ENCODE assay signal across 9 cellular contexts in the genomic region with DNA sequence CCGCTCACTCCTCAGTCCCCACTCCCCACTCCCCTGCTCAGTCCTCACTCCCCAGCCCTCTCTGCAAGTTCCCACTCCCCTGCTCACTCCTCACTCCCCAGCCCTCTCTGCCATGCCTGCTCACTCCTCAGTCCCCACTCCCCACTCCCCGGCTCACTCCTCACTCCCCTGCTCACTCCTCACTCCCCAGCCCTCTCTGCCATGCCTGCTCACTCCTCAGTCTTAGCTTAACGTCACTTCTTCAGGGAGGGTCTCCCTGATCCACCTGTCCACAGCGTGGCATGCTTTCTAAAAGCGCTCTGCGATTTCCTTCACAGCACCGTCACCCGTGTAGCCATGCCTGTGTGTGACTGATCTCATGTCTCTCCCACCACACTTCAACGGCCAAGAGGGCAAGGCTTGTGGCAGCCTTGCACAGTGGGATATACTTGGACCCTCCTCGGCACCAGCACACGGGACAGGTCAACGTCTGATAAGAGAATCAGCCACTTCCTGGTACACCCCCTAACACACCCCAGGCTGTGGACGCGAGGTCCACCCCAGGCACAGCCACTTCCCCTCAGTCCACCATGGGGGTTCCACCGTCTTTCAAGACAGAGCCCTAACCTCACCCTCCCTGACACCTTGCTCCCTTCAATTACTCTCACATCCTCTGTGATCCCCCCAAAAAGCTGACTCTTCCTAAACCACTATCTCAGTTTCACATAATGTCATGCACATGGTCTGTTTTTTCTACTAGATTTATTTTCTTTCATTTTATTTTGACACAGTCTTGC. TPM values are rescaled to one million over a fixed set of nuclear protein-coding genes. Genes with fewer than 3 reads are reported as not detected.
DNase-seq lines count a peak whose midpoint lies in the region; ATAC-seq, FAIRE-seq and TF ChIP-seq lines count a peak whose summit lies in the region.
"Had no signal": no experiment of that assay in that cellular context is flagged by ENCODE, and none has a peak within 500 bp of the region (broad histone marks: within the 10 kb centered on the region; RNA-seq: fewer than 3 reads in every experiment).

No MANE protein-coding gene starts in this region.

- FAIRE-seq in GM12891 (lab: Jason Lieb, UNC) (peak; percentile 89), HTR-8/SVneo (lab: Jason Lieb, UNC) (no peak)

- no peak for TF ChIP-seq POLR2A in GM12891 (IDR thresholded peaks at IDR 0.05; ENCODE audit: low read depth, low read length)

- no peaks in the 10 kb centered on the region for H3K27me3 Mint-ChIP-seq in central memory CD8-positive, alpha-beta T cell
- peaks cover 2% of the 10 kb centered on the region for H3K27me3 Mint-ChIP-seq in glutamatergic neuron (ENCODE audit: unreplicated experiment)

- no peaks in the 10 kb centered on the region for H3K9me3 Mint-ChIP-seq in central memory CD8-positive, alpha-beta T cell
- H3K9me3 Mint-ChIP-seq in glutamatergic neuron (ENCODE audit: unreplicated experiment), result peaks cover 4% of the 10 kb centered on the region

- ATAC-seq in GM19438 (IDR thresholded peaks at IDR 0.05; ENCODE audit: low read depth, unreplicated experiment), result peak; percentile 50
- peak; percentile 50 for ATAC-seq in HG03108 (IDR thresholded peaks at IDR 0.05; ENCODE audit: unreplicated experiment)
- no peak for ATAC-seq in central memory CD8-positive, alpha-beta T cell (replicated peaks; ENCODE audit: extremely low read depth, poor library complexity, severe bottlenecking)

- no peak for TF ChIP-seq CTCF in glutamatergic neuron (IDR thresholded peaks at IDR 0.05; ENCODE audit: partially characterized antibody, unreplicated experiment)

- H3K36me3 Mint-ChIP-seq in central memory CD8-positive, alpha-beta T cell (ENCODE audit: insufficient read depth), result no peaks in the 10 kb centered on the region
- no peaks in the 10 kb centered on the region for H3K36me3 Mint-ChIP-seq in glutamatergic neuron (ENCODE audit: unreplicated experiment)

- no peak overlapping the region for H3K4me3 Mint-ChIP-seq in central memory CD8-positive, alpha-beta T cell
- no peak overlapping the region for H3K4me3 Mint-ChIP-seq in glutamatergic neuron (ENCODE audit: unreplicated experiment)

- peaks cover 33% of the 10 kb centered on the region for H3K4me1 Mint-ChIP-seq in central memory CD8-positive, alpha-beta T cell
- H3K4me1 Mint-ChIP-seq in glutamatergic neuron (ENCODE audit: low read depth, unreplicated experiment), result peaks cover 17% of the 10 kb centered on the region

- H3K27ac Mint-ChIP-seq in central memory CD8-positive, alpha-beta T cell (ENCODE audit: low read depth), result peak overlapping the region; percentile 50
- no peak overlapping the region for H3K27ac Mint-ChIP-seq in glutamatergic neuron (ENCODE audit: unreplicated experiment)

- DNase-seq in GM12891 (ENCODE audit: insufficient read length, low spot score) (no peak), HTR-8/SVneo (ENCODE audit: insufficient read length, low spot score) (no peak), ureter (ENCODE audit: low spot score) (no peak), glutamatergic neuron (no peak), NCI-H187 (lab: John Stamatoyannopoulos, UW) (no peak)
- DNase-seq in central memory CD8-positive, alpha-beta T cell (ENCODE audit: low spot score in 2 of 2), result no peak
- DNase-seq: caudate nucleus had no signal

TF ChIP-seq in GM12891, 5 proteins besides CTCF, POLR2A, EP300 and RAD21:
- TF ChIP-seq TAF1 (IDR thresholded peaks at IDR 0.05; ENCODE audit: low read depth, low read length), result no peak
- TF ChIP-seq PAX5 (IDR thresholded peaks at IDR 0.05; ENCODE audit: insufficient read depth, low read length, severe bottlenecking), result no peak
- TF ChIP-seq POLR2AphosphoS5 (IDR thresholded peaks at IDR 0.05; ENCODE audit: low read depth, low read length), result no peak
- TF ChIP-seq SPI1 (IDR thresholded peaks at IDR 0.05; ENCODE audit: low read depth, low read length), result peak; percentile 89
- TF ChIP-seq POU2F2 (IDR thresholded peaks at IDR 0.05; ENCODE audit: low read depth, low read length), result no peak; the same call in 1 of the 2 replicates

RNA-seq across cellular contexts. Expression of a gene that starts 14.0 kb away (rescaled TPM):
- polyA plus RNA-seq in GM12891 (2012; ENCODE audit: low read depth, missing spikeins), result 7.4 TPM
- total RNA-seq in ureter (14.1 TPM), glutamatergic neuron (ENCODE audit: unreplicated experiment) (10.2 TPM)
